1 cellular context compared by ENCODE assay signal in genomic region chr17:82007495-82008257, GRCh38.
TF ChIP-seq lines count a peak whose summit lies in the region.

No MANE protein-coding gene starts in this region.

TF ChIP-seq in HCT116, 20 proteins besides CTCF, POLR2A, EP300 and RAD21:
- no peak for TF ChIP-seq EZH2 (IDR thresholded peaks at IDR 0.05)
- no peak for TF ChIP-seq FOSL1 (IDR thresholded peaks at IDR 0.05; ENCODE audit: low read depth)
- no peak for TF ChIP-seq CEBPB (IDR thresholded peaks at IDR 0.05; ENCODE audit: low read depth)
- TF ChIP-seq EZH2phosphoT487 (IDR thresholded peaks at IDR 0.05; ENCODE audit: borderline replicate concordance), result no peak
- TF ChIP-seq SIN3A (IDR thresholded peaks at IDR 0.05; ENCODE audit: low read depth), result no peak
- TF ChIP-seq, protein P1, sequence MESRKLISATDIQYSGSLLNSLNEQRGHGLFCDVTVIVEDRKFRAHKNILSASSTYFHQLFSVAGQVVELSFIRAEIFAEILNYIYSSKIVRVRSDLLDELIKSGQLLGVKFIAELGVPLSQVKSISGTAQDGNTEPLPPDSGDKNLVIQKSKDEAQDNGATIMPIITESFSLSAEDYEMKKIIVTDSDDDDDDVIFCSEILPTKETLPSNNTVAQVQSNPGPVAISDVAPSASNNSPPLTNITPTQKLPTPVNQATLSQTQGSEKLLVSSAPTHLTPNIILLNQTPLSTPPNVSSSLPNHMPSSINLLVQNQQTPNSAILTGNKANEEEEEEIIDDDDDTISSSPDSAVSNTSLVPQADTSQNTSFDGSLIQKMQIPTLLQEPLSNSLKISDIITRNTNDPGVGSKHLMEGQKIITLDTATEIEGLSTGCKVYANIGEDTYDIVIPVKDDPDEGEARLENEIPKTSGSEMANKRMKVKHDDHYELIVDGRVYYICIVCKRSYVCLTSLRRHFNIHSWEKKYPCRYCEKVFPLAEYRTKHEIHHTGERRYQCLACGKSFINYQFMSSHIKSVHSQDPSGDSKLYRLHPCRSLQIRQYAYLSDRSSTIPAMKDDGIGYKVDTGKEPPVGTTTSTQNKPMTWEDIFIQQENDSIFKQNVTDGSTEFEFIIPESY (IDR thresholded peaks at IDR 0.05; ENCODE audit: extremely low read depth, insufficient replicate concordance, low read length), result no peak
- TF ChIP-seq POLR2AphosphoS5 (IDR thresholded peaks at IDR 0.05; ENCODE audit: low read depth, low read length), result no peak
- no peak for TF ChIP-seq ELF1 (IDR thresholded peaks at IDR 0.05; ENCODE audit: borderline replicate concordance, low read depth)
- no peak for TF ChIP-seq EGR1 (IDR thresholded peaks at IDR 0.05; ENCODE audit: low read depth)
- TF ChIP-seq JUND (IDR thresholded peaks at IDR 0.05), result no peak
- no peak for TF ChIP-seq ZNF274 (IDR thresholded peaks at IDR 0.05; ENCODE audit: low read depth, low read length)
- no peak for TF ChIP-seq YY1 (IDR thresholded peaks at IDR 0.05; ENCODE audit: extremely low read depth, insufficient replicate concordance, low read depth, low read length)
- TF ChIP-seq ZFX (IDR thresholded peaks at IDR 0.05), result no peak
- no peak for TF ChIP-seq SP1 (IDR thresholded peaks at IDR 0.05; ENCODE audit: low read depth)
